In genomic region chr3:141807277-141808038, GRCh38 we compare ENCODE assay signal across 25 cellular contexts. TPM values are rescaled to one million over a fixed set of nuclear protein-coding genes. Genes with fewer than 3 reads are reported as not detected.
"Had no signal": no experiment of that assay in that cellular context is flagged by ENCODE, and none has a peak within 500 bp of the region (broad histone marks: within the 10 kb centered on the region; RNA-seq: fewer than 3 reads in every experiment).

No MANE protein-coding gene starts in this region.

- ATAC-seq: left cardiac atrium; left ventricle myocardium superior; psoas muscle; right lobe of liver; stimulated activated memory B cell treated with anti-CD40 and anti-IgM and Interleukin-4, amounts not matched to agents 10 μg/mL and 1 μg/mL and 100 μg/mL, for 72 hours; upper lobe of right lung had no signal

- H3K4me2 ChIP-seq: hepatocyte had no signal

- H3K27me3 ChIP-seq: hepatocyte, neutrophil, right lobe of liver, spleen, tibial artery, upper lobe of right lung, vagina had no signal

- H3K4me3 Mint-ChIP-seq: naive B cell; nephron; stimulated activated memory B cell treated with anti-CD40 and anti-IgM and Interleukin-4, amounts not matched to agents 10 μg/mL and 1 μg/mL and 100 μg/mL, for 72 hours; stimulated activated naive CD8-positive, alpha-beta T cell treated with anti-CD3 and anti-CD28 coated beads, Interleukin-15, Interleukin-2, amounts not matched to agents 100 ng/mL and 50 ng/mL, for 24 hours had no signal

- H3K4me3 ChIP-seq: hepatocyte, lung, psoas muscle, right lobe of liver, spleen, tibial artery, upper lobe of right lung, vagina had no signal

- H3K27me3 Mint-ChIP-seq: naive B cell; stimulated activated memory B cell treated with anti-CD40 and anti-IgM and Interleukin-4, amounts not matched to agents 10 μg/mL and 1 μg/mL and 100 μg/mL, for 72 hours; stimulated activated naive CD8-positive, alpha-beta T cell treated with anti-CD3 and anti-CD28 coated beads, Interleukin-15, Interleukin-2, amounts not matched to agents 100 ng/mL and 50 ng/mL, for 24 hours had no signal

- H3K27ac Mint-ChIP-seq: naive B cell; nephron; stimulated activated memory B cell treated with anti-CD40 and anti-IgM and Interleukin-4, amounts not matched to agents 10 μg/mL and 1 μg/mL and 100 μg/mL, for 72 hours; stimulated activated naive CD8-positive, alpha-beta T cell treated with anti-CD3 and anti-CD28 coated beads, Interleukin-15, Interleukin-2, amounts not matched to agents 100 ng/mL and 50 ng/mL, for 24 hours had no signal

- H3K27ac ChIP-seq: hepatocyte, neutrophil, psoas muscle, right lobe of liver, spleen, tibial artery, upper lobe of right lung, vagina had no signal

- H3K79me2 ChIP-seq: hepatocyte had no signal

- H3K36me3 ChIP-seq: neutrophil, right lobe of liver, spleen, tibial artery, upper lobe of right lung, vagina had no signal

- H3K4me1 ChIP-seq: psoas muscle, right lobe of liver, spleen, tibial artery, upper lobe of right lung had no signal

- H3K9me3 Mint-ChIP-seq: naive B cell; stimulated activated memory B cell treated with anti-CD40 and anti-IgM and Interleukin-4, amounts not matched to agents 10 μg/mL and 1 μg/mL and 100 μg/mL, for 72 hours; stimulated activated naive CD8-positive, alpha-beta T cell treated with anti-CD3 and anti-CD28 coated beads, Interleukin-15, Interleukin-2, amounts not matched to agents 100 ng/mL and 50 ng/mL, for 24 hours had no signal

- H3K4me1 Mint-ChIP-seq: naive B cell; stimulated activated memory B cell treated with anti-CD40 and anti-IgM and Interleukin-4, amounts not matched to agents 10 μg/mL and 1 μg/mL and 100 μg/mL, for 72 hours had no signal

- H3K36me3 Mint-ChIP-seq: naive B cell; stimulated activated memory B cell treated with anti-CD40 and anti-IgM and Interleukin-4, amounts not matched to agents 10 μg/mL and 1 μg/mL and 100 μg/mL, for 72 hours had no signal

- DNase-seq: dermis blood vessel endothelial cell; foreskin melanocyte; head of caudate nucleus; kidney; left cardiac atrium; left ventricle myocardium superior; mesenchymal stem cell; naive B cell; psoas muscle; retina; right lobe of liver; spleen; stimulated activated CD4-positive, alpha-beta T cell treated with anti-CD3 and anti-CD28 coated beads, Interleukin-15, amount 100 ng/mL, for 24 hours; stimulated activated CD4-positive, alpha-beta T cell treated with anti-CD3 and anti-CD28 coated beads, Interleukin-1b, Interleukin-23, amount 100 ng/mL, for 48 hours; stimulated activated CD4-positive, alpha-beta T cell treated with anti-CD3 and anti-CD28 coated beads, Interleukin-4, amount 100 ng/mL, for 24 hours; tibial artery; upper lobe of right lung had no signal

- H2AFZ ChIP-seq: hepatocyte had no signal

RNA-seq across cellular contexts. Expression of gene GRK7, which starts 44.2 kb away (rescaled TPM):
- total RNA-seq: dermis blood vessel endothelial cell, kidney, left cardiac atrium, left ventricle myocardium superior, osteoblast had no signal
- polyA plus RNA-seq: hepatocyte had no signal
